Comparison of ENCODE assay signal across 25 cellular contexts in the genomic region with DNA sequence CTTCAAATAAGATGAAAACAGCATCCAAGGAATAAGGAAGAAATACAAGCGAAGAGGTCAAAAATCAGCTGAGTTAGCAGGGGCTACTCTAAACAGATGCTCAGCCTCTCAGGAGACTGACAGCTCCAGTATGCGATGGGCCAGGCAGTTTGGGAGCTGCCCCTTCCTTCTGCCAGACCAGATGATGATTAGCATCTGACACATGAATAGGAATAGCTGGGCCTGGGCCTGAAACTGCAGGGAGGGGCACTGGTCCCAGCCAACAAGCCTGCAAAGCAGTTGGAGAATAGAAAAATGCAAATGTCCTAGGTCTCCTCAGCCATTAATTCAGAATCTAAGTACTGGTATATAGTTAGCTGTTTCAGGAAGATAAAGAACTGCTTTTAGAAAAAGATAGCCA.
"Had no signal": no experiment of that assay in that cellular context is flagged by ENCODE, and none has a peak within 500 bp of the region (broad histone marks: within the 10 kb centered on the region; RNA-seq: fewer than 3 reads in every experiment).

No MANE protein-coding gene starts in this region.

- H3K4me1 ChIP-seq: colonic mucosa, parathyroid adenoma, testis, uterus had no signal

- H3K9me3 ChIP-seq: colonic mucosa, testis, uterus had no signal

- H3K36me3 ChIP-seq: colonic mucosa, uterus had no signal

- H3K27ac ChIP-seq: colonic mucosa, dorsolateral prefrontal cortex, parathyroid adenoma, testis, uterus, VCaP had no signal

- DNase-seq: activated CD4-positive, alpha-beta T cell treated with anti-CD3 and anti-CD28 coated beads for 1 hour; activated CD8-positive, alpha-beta memory T cell treated with anti-CD3 and anti-CD28 coated beads, Interleukin-2, amount 50 U/mL, for 48 hours; activated naive CD4-positive, alpha-beta T cell treated with Interleukin-2 at 50 U/mL for 16 hours; activated naive CD8-positive, alpha-beta T cell treated with anti-CD3 and anti-CD28 coated beads for 36 hours; activated T-cell treated with anti-CD3 and anti-CD28 coated beads, Interleukin-2, amount 50 U/mL, for 4 hours; central memory CD4-positive, alpha-beta T cell; colonic mucosa; effector memory CD8-positive, alpha-beta T cell; midbrain; stimulated activated CD4-positive, alpha-beta T cell treated with anti-CD3 and anti-CD28 coated beads, Interleukin-15, amount 100 ng/mL, for 24 hours; testis; trophoblast cell; uterus had no signal

- H3K27me3 ChIP-seq: colonic mucosa, dorsolateral prefrontal cortex, testis, uterus had no signal

- H3K4me2 ChIP-seq: smooth muscle cell had no signal

- FAIRE-seq: astrocyte, endothelial cell of umbilical vein, frontal cortex, islet of Langerhans had no signal

- H3K4me3 ChIP-seq: colonic mucosa, dorsolateral prefrontal cortex, smooth muscle cell, testis, uterus had no signal

- ATAC-seq: activated T-cell treated with anti-CD3 and anti-CD28 coated beads, Interleukin-2, amount 50 U/mL, for 4 hours; effector memory CD8-positive, alpha-beta T cell; esophagus mucosa; natural killer cell treated with Interleukin-12 subunit alpha and Interleukin-12 subunit beta and Interleukin-15 and Interleukin-18, amount 100 ng/mL, for 72 hours; sciatic nerve; stimulated activated memory B cell treated with anti-CD40 and anti-IgM and Interleukin-4, amounts not matched to agents 10 μg/mL and 1 μg/mL and 100 μg/mL, for 72 hours had no signal
